In genomic region chr20:62899633-62900051, GRCh38 we compare ENCODE assay signal across 1 cellular context.
A peak's percentile ranks its signal among the peaks of the same experiment; 100 is the strongest.
TF ChIP-seq lines count a peak whose summit lies in the region.

No MANE protein-coding gene starts in this region.

TF ChIP-seq in HepG2, 621 proteins besides CTCF, POLR2A, EP300 and RAD21:
- TF ChIP-seq HOXA7 (CRISPR knock-in tag; IDR thresholded peaks at IDR 0.05) (0 out of 2 replicates have a peak, but pooled peaks have one; percentile 12), SP5 (CRISPR knock-in tag; IDR thresholded peaks at IDR 0.05; ENCODE audit: borderline replicate concordance, low read depth) (0 out of 2 replicates have a peak, but pooled peaks have one; percentile 5), ZNF597 (CRISPR knock-in tag; IDR thresholded peaks at IDR 0.05) (0 out of 2 replicates have a peak, but pooled peaks have one; percentile 14), ZNF878 (CRISPR knock-in tag; IDR thresholded peaks at IDR 0.05) (no peak), MTF1 (CRISPR knock-in tag; IDR thresholded peaks at IDR 0.05) (0 out of 2 replicates have a peak, but pooled peaks have one; percentile 6), PPARG (CRISPR knock-in tag; conservative IDR thresholded peaks at IDR 0.05) (0 out of 2 replicates have a peak, but pooled peaks have one; percentile 15), HCFC1 (IDR thresholded peaks at IDR 0.05; ENCODE audit: low read depth, low read length) (no peak), ZNF816 (CRISPR knock-in tag; IDR thresholded peaks at IDR 0.05; ENCODE audit: borderline replicate concordance) (0 out of 2 replicates have a peak, but pooled peaks have one; percentile 74), ZNF879 (CRISPR knock-in tag; IDR thresholded peaks at IDR 0.05) (0 out of 2 replicates have a peak, but pooled peaks have one; percentile 11), ARID2 (CRISPR knock-in tag; IDR thresholded peaks at IDR 0.05; ENCODE audit: borderline replicate concordance) (0 out of 2 replicates have a peak, but pooled peaks have one; percentile 7), SMC3 (IDR thresholded peaks at IDR 0.05; ENCODE audit: low read length) (peak; percentile 33; the same call in 1 of the 2 replicates), ZMAT5 (CRISPR knock-in tag; IDR thresholded peaks at IDR 0.05; ENCODE audit: borderline replicate concordance, low read depth) (peak; percentile 37; the same call in 1 of the 2 replicates), BCL6 (CRISPR knock-in tag; IDR thresholded peaks at IDR 0.05) (0 out of 2 replicates have a peak, but pooled peaks have one; percentile 2), SNAPC2 (CRISPR knock-in tag; IDR thresholded peaks at IDR 0.05) (0 out of 2 replicates have a peak, but pooled peaks have one; percentile 9), ZFP82 (CRISPR knock-in tag; IDR thresholded peaks at IDR 0.05; ENCODE audit: borderline replicate concordance) (0 out of 2 replicates have a peak, but pooled peaks have one; percentile 55), PHF21A (CRISPR knock-in tag; IDR thresholded peaks at IDR 0.05) (peak; percentile 77; the same call in 1 of the 2 replicates), BRF2 (CRISPR knock-in tag; IDR thresholded peaks at IDR 0.05) (peak; percentile 30; the same call in 1 of the 2 replicates), MAF1 (CRISPR knock-in tag; IDR thresholded peaks at IDR 0.05; ENCODE audit: borderline replicate concordance) (peak; percentile 19; the same call in 1 of the 2 replicates), HDAC1 (CRISPR knock-in tag; IDR thresholded peaks at IDR 0.05) (0 out of 2 replicates have a peak, but pooled peaks have one; percentile 42), HNF4A (CRISPR knock-in tag; IDR thresholded peaks at IDR 0.05) (0 out of 2 replicates have a peak, but pooled peaks have one; percentile 4), ZNF720 (CRISPR knock-in tag; IDR thresholded peaks at IDR 0.05) (no peak), HIVEP1 (CRISPR knock-in tag; IDR thresholded peaks at IDR 0.05) (no peak), MBD4 (IDR thresholded peaks at IDR 0.05; ENCODE audit: borderline replicate concordance, low read length) (peak; percentile 92), ZXDC (CRISPR knock-in tag; IDR thresholded peaks at IDR 0.05) (0 out of 2 replicates have a peak, but pooled peaks have one; percentile 28), POGK (CRISPR knock-in tag; conservative IDR thresholded peaks at IDR 0.05) (0 out of 2 replicates have a peak, but pooled peaks have one; percentile 1), SRF (IDR thresholded peaks at IDR 0.05; ENCODE audit: low read depth, low read length) (no peak), ZNF572 (CRISPR knock-in tag; IDR thresholded peaks at IDR 0.05) (no peak), SAFB2 (CRISPR knock-in tag; IDR thresholded peaks at IDR 0.05; ENCODE audit: borderline replicate concordance, low read depth) (peak; percentile 92; the same call in 1 of the 2 replicates), GFI1 (CRISPR knock-in tag; IDR thresholded peaks at IDR 0.05; ENCODE audit: borderline replicate concordance) (0 out of 2 replicates have a peak, but pooled peaks have one; percentile 43), CHD4 (IDR thresholded peaks at IDR 0.05; ENCODE audit: borderline replicate concordance, low read length) (peak; percentile 66; the same call in 1 of the 2 replicates), PHF20 (CRISPR knock-in tag; IDR thresholded peaks at IDR 0.05) (0 out of 2 replicates have a peak, but pooled peaks have one; percentile 32), ZNF317 (CRISPR knock-in tag; IDR thresholded peaks at IDR 0.05) (0 out of 2 replicates have a peak, but pooled peaks have one; percentile 12), MTERF4 (CRISPR knock-in tag; IDR thresholded peaks at IDR 0.05) (0 out of 2 replicates have a peak, but pooled peaks have one; percentile 24), RFX1 (IDR thresholded peaks at IDR 0.05) (no peak), ZNF607 (CRISPR knock-in tag; IDR thresholded peaks at IDR 0.05; ENCODE audit: borderline replicate concordance) (0 out of 2 replicates have a peak, but pooled peaks have one; percentile 56), SMAD1 (CRISPR knock-in tag; IDR thresholded peaks at IDR 0.05; ENCODE audit: borderline replicate concordance, low read depth) (0 out of 2 replicates have a peak, but pooled peaks have one; percentile 18), TGIF2 (CRISPR knock-in tag; IDR thresholded peaks at IDR 0.05) (no peak), ZNF205 (CRISPR knock-in tag; IDR thresholded peaks at IDR 0.05) (no peak), ZNF446 (CRISPR knock-in tag; IDR thresholded peaks at IDR 0.05) (peak; percentile 33; the same call in 1 of the 2 replicates), IRF9 (CRISPR knock-in tag; IDR thresholded peaks at IDR 0.05; ENCODE audit: borderline replicate concordance) (0 out of 2 replicates have a peak, but pooled peaks have one; percentile 63), ZBTB43 (CRISPR knock-in tag; conservative IDR thresholded peaks at IDR 0.05) (0 out of 2 replicates have a peak, but pooled peaks have one; percentile 19), PRMT3 (CRISPR knock-in tag; IDR thresholded peaks at IDR 0.05; ENCODE audit: borderline replicate concordance, low read depth) (no peak), ZNF652 (CRISPR knock-in tag; IDR thresholded peaks at IDR 0.05; ENCODE audit: borderline replicate concordance, low read depth) (peak; percentile 7; the same call in 1 of the 2 replicates), CEBPG (CRISPR knock-in tag; IDR thresholded peaks at IDR 0.05) (peak; percentile 4; the same call in 1 of the 2 replicates), ZNF709 (CRISPR knock-in tag; IDR thresholded peaks at IDR 0.05) (peak; percentile 78; the same call in 1 of the 2 replicates), STAG1 (CRISPR knock-in tag; IDR thresholded peaks at IDR 0.05) (peak; percentile 47)
